20 cellular contexts compared by ENCODE assay signal in genomic region chr1:109024651-109025050, GRCh38.
"Had no signal": no experiment of that assay in that cellular context is flagged by ENCODE, and none has a peak within 500 bp of the region (broad histone marks: within the 10 kb centered on the region; RNA-seq: fewer than 3 reads in every experiment).

No MANE protein-coding gene starts in this region.

- H3K4me3 ChIP-seq: adrenal gland, right lobe of liver, skin epidermis, testis, vagina had no signal

- H3K4me1 ChIP-seq: adrenal gland, right lobe of liver, testis, vagina had no signal

- H3K9me3 ChIP-seq: adrenal gland, right lobe of liver, testis, vagina had no signal

- H3K27me3 ChIP-seq: adrenal gland, right lobe of liver, testis, vagina had no signal

- H3K36me3 ChIP-seq: adrenal gland had no signal

- H3K27ac ChIP-seq: adrenal gland, right lobe of liver, skin epidermis, testis, vagina had no signal

- FAIRE-seq: astrocyte, bronchial epithelial cell, endometrium had no signal

- DNase-seq: activated CD4-positive, alpha-beta T cell treated with anti-CD3 and anti-CD28 coated beads for 1 hour; activated CD4-positive, alpha-beta T cell treated with anti-CD3 and anti-CD28 coated beads, Interleukin-2, amount 50 U/mL, for 1 hour; activated CD8-positive, alpha-beta T cell treated with anti-CD3 and anti-CD28 coated beads, Interleukin-2, amount 10 ng/mL, durations not matched to agents 7 days and 5 days; activated gamma-delta T cell treated with Interleukin-2 at 50 U/mL for 16 hours; activated T-cell treated with anti-CD3 and anti-CD28 coated beads, Interleukin-2, amount 50 U/mL, for 1 hour; adrenal gland; erythroblast; foreskin melanocyte; hippocampal formation; nucleus accumbens; right lobe of liver; stimulated activated CD4-positive, alpha-beta T cell treated with anti-CD3 and anti-CD28 coated beads, Interleukin-2, amount 100 ng/mL, for 24 hours; stimulated activated naive CD4-positive, alpha-beta T cell; T-helper 9 cell; testis had no signal

- ATAC-seq: activated CD8-positive, alpha-beta T cell treated with anti-CD3 and anti-CD28 coated beads, Interleukin-2, amount 10 ng/mL, durations not matched to agents 7 days and 5 days; right lobe of liver had no signal
